ENCODE assay signal across 12 cellular contexts in genomic region chr10:10353326-10353725, GRCh38.
"Had no signal": no experiment of that assay in that cellular context is flagged by ENCODE, and none has a peak within 500 bp of the region (broad histone marks: within the 10 kb centered on the region; RNA-seq: fewer than 3 reads in every experiment).

No MANE protein-coding gene starts in this region.

- DNase-seq: activated CD4-positive, CD25-positive, alpha-beta regulatory T cell treated with anti-CD3 and anti-CD28 coated beads, Interleukin-2, amount 50 U/mL, for 72 hours; activated naive CD4-positive, alpha-beta T cell treated with anti-CD3 and anti-CD28 coated beads, Interleukin-2, amount 10 ng/mL, durations not matched to agents 7 days and 5 days; activated T-cell treated with anti-CD3 and anti-CD28 coated beads for 4 hours; glutamatergic neuron; hypothalamus; immature natural killer cell; lower lobe of right lung; midbrain; naive B cell; stimulated activated CD4-positive, alpha-beta T cell treated with anti-CD3 and anti-CD28 coated beads, Interleukin-2, amount 100 ng/mL, for 48 hours; stimulated activated naive B cell treated with anti-CD40 and anti-IgM and Interleukin-4, amounts not matched to agents 10 μg/mL and 1 μg/mL and 100 μg/mL, for 72 hours; thyroid gland had no signal

- H3K4me3 ChIP-seq: lower lobe of right lung, thyroid gland had no signal

- H3K27me3 ChIP-seq: thyroid gland had no signal

- H3K36me3 ChIP-seq: lower lobe of right lung, thyroid gland had no signal
